37 cellular contexts compared by ENCODE assay signal in the genomic region with DNA sequence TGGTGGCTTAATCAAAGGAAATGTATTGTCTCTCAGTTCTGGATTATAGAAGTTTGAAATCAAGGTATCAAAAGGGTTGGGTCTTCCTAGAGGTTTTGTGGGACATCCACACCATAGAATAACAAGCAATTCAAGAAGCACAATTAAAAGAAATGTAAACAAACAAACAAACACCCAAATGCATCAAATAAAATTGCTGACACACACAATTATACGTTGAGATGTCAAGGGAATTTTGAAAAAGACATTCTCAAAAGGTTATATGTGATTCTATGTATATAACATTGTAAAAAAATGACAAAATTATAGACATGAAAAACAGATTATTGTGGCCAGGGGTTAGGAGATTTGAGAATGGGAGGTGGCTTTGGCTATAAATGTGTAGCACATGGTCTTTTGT.
"Had no signal": no experiment of that assay in that cellular context is flagged by ENCODE, and none has a peak within 500 bp of the region (broad histone marks: within the 10 kb centered on the region; RNA-seq: fewer than 3 reads in every experiment).

No MANE protein-coding gene starts in this region.

- H3K27ac Mint-ChIP-seq: activated B cell treated with CpG ODN at 0.5 μM for 24 hours; activated CD4-positive, alpha-beta memory T cell treated with anti-CD3 and anti-CD28 coated beads, Interleukin-2, amount 10 ng/mL, durations not matched to agents 7 days and 5 days; activated CD4-positive, alpha-beta T cell treated with anti-CD3 and anti-CD28 coated beads, Interleukin-2, amount 10 ng/mL, durations not matched to agents 7 days and 5 days; activated CD8-positive, alpha-beta memory T cell treated with anti-CD3 and anti-CD28 coated beads, Interleukin-2, amount 10 ng/mL, durations not matched to agents 7 days and 5 days; activated CD8-positive, alpha-beta T cell treated with anti-CD3 and anti-CD28 coated beads, Interleukin-2, amount 10 ng/mL, durations not matched to agents 7 days and 5 days; activated naive CD4-positive, alpha-beta T cell treated with anti-CD3 and anti-CD28 coated beads, Interleukin-2, amount 10 ng/mL, durations not matched to agents 7 days and 5 days; activated naive CD4-positive, alpha-beta T cell treated with anti-CD3 and anti-CD28 coated beads, Interleukin-2, amount 50 U/mL, for 24 hours; activated naive CD8-positive, alpha-beta T cell; activated naive CD8-positive, alpha-beta T cell treated with anti-CD3 and anti-CD28 coated beads, Interleukin-2, amount 10 ng/mL, durations not matched to agents 7 days and 5 days; activated naive CD8-positive, alpha-beta T cell treated with anti-CD3 and anti-CD28 coated beads, Interleukin-2, amount 50 U/mL, for 24 hours; activated T-helper 2 cell treated with anti-CD3 and anti-CD28 coated beads, Interferon-gamma antibody, Interleukin-2, Interleukin-4, amounts not matched to agents 10 μg/mL and 5 μg/mL and 100 μg/mL, durations not matched to agents 14 hours and 24 hours and 36 hours; brain; T-helper 1 cell treated with Interleukin-12 subunit alpha and Interleukin-12 subunit beta and Interleukin-4 antibody, amounts not matched to agents 30 μg/mL and 1 μg/mL, for 36 hours; T-helper 2 cell treated with Interferon-gamma antibody and Interleukin-4, amounts not matched to agents 5 μg/mL and 100 μg/mL, for 36 hours had no signal

- H3K9me3 ChIP-seq: ascending aorta had no signal

- H3K27me3 Mint-ChIP-seq: activated B cell treated with CpG ODN at 0.5 μM for 24 hours; activated CD4-positive, alpha-beta memory T cell treated with anti-CD3 and anti-CD28 coated beads, Interleukin-2, amount 10 ng/mL, durations not matched to agents 7 days and 5 days; activated naive CD4-positive, alpha-beta T cell treated with anti-CD3 and anti-CD28 coated beads, Interleukin-2, amount 10 ng/mL, durations not matched to agents 7 days and 5 days; activated naive CD4-positive, alpha-beta T cell treated with anti-CD3 and anti-CD28 coated beads, Interleukin-2, amount 50 U/mL, for 24 hours; activated naive CD8-positive, alpha-beta T cell; activated naive CD8-positive, alpha-beta T cell treated with anti-CD3 and anti-CD28 coated beads, Interleukin-2, amount 10 ng/mL, durations not matched to agents 7 days and 5 days; brain; central memory CD8-positive, alpha-beta T cell had no signal

- H3K4me1 ChIP-seq: ascending aorta had no signal

- H3K4me3 ChIP-seq: ascending aorta, cardiac muscle cell had no signal

- H3K36me3 ChIP-seq: ascending aorta, cardiac muscle cell had no signal

- H3K36me3 Mint-ChIP-seq: activated CD8-positive, alpha-beta memory T cell treated with anti-CD3 and anti-CD28 coated beads, Interleukin-2, amount 10 ng/mL, durations not matched to agents 7 days and 5 days; activated naive CD4-positive, alpha-beta T cell treated with anti-CD3 and anti-CD28 coated beads, Interleukin-2, amount 10 ng/mL, durations not matched to agents 7 days and 5 days; activated naive CD4-positive, alpha-beta T cell treated with anti-CD3 and anti-CD28 coated beads, Interleukin-2, amount 50 U/mL, for 24 hours; activated naive CD8-positive, alpha-beta T cell; activated naive CD8-positive, alpha-beta T cell treated with anti-CD3 and anti-CD28 coated beads, Interleukin-2, amount 10 ng/mL, durations not matched to agents 7 days and 5 days; brain had no signal

- DNase-seq: activated B cell treated with CpG ODN at 0.5 μM for 24 hours; activated CD4-positive, alpha-beta memory T cell treated with anti-CD3 and anti-CD28 coated beads, Interleukin-2, amount 10 ng/mL, durations not matched to agents 7 days and 5 days; activated CD4-positive, alpha-beta T cell treated with anti-CD3 and anti-CD28 coated beads for 48 hours; activated CD4-positive, alpha-beta T cell treated with anti-CD3 and anti-CD28 coated beads, Interleukin-2, amount 10 ng/mL, durations not matched to agents 7 days and 5 days; activated CD4-positive, alpha-beta T cell treated with anti-CD3 and anti-CD28 coated beads, Interleukin-2, amount 50 U/mL, for 48 hours; activated CD4-positive, CD25-positive, alpha-beta regulatory T cell treated with anti-CD3 and anti-CD28 coated beads, Interleukin-2, amount 50 U/mL, for 72 hours; activated CD8-positive, alpha-beta memory T cell treated with anti-CD3 and anti-CD28 coated beads for 24 hours; activated CD8-positive, alpha-beta memory T cell treated with anti-CD3 and anti-CD28 coated beads, Interleukin-2, amount 10 ng/mL, durations not matched to agents 7 days and 5 days; activated CD8-positive, alpha-beta memory T cell treated with anti-CD3 and anti-CD28 coated beads, Interleukin-2, amount 50 U/mL, for 48 hours; activated CD8-positive, alpha-beta T cell treated with anti-CD3 and anti-CD28 coated beads, Interleukin-2, amount 10 ng/mL, durations not matched to agents 7 days and 5 days; activated effector memory CD4-positive, alpha-beta T cell treated with Interleukin-2 at 50 U/mL for 16 hours; activated gamma-delta T cell; activated naive CD4-positive, alpha-beta T cell treated with anti-CD3 and anti-CD28 coated beads, Interleukin-2, amount 10 ng/mL, durations not matched to agents 7 days and 5 days; activated naive CD4-positive, alpha-beta T cell treated with Interleukin-2 at 50 U/mL for 16 hours; activated naive CD8-positive, alpha-beta T cell treated with anti-CD3 and anti-CD28 coated beads, Interleukin-2, amount 10 ng/mL, durations not matched to agents 7 days and 5 days; activated naive CD8-positive, alpha-beta T cell treated with anti-CD3 and anti-CD28 coated beads, Interleukin-2, amount 50 U/mL, for 24 hours; activated T-cell treated with anti-CD3 and anti-CD28 coated beads, Interleukin-2, amount 50 U/mL, for 1 hour; activated T-cell treated with anti-CD3 and anti-CD28 coated beads, Interleukin-2, amount 50 U/mL, for 4 hours; amygdala; anterior cingulate cortex; caudate nucleus; cerebellar nuclear complex; T-helper 1 cell; T-helper 2 cell; T-helper 9 cell had no signal

- FAIRE-seq: bronchial epithelial cell, TTC549 had no signal

- H3K27ac ChIP-seq: ascending aorta, cardiac muscle cell, VCaP had no signal

- ATAC-seq: activated CD8-positive, alpha-beta memory T cell treated with anti-CD3 and anti-CD28 coated beads, Interleukin-2, amount 10 ng/mL, durations not matched to agents 7 days and 5 days; activated CD8-positive, alpha-beta T cell treated with anti-CD3 and anti-CD28 coated beads, Interleukin-2, amount 10 ng/mL, durations not matched to agents 7 days and 5 days; activated naive CD8-positive, alpha-beta T cell treated with anti-CD3 and anti-CD28 coated beads, Interleukin-2, amount 50 U/mL, for 24 hours; activated T-cell treated with anti-CD3 and anti-CD28 coated beads, Interleukin-2, amount 50 U/mL, for 4 hours had no signal

- H3K9me3 Mint-ChIP-seq: activated B cell treated with CpG ODN at 0.5 μM for 24 hours; activated CD4-positive, alpha-beta memory T cell treated with anti-CD3 and anti-CD28 coated beads, Interleukin-2, amount 10 ng/mL, durations not matched to agents 7 days and 5 days; activated CD4-positive, alpha-beta T cell treated with anti-CD3 and anti-CD28 coated beads, Interleukin-2, amount 10 ng/mL, durations not matched to agents 7 days and 5 days; activated naive CD4-positive, alpha-beta T cell treated with anti-CD3 and anti-CD28 coated beads, Interleukin-2, amount 10 ng/mL, durations not matched to agents 7 days and 5 days; activated naive CD4-positive, alpha-beta T cell treated with anti-CD3 and anti-CD28 coated beads, Interleukin-2, amount 50 U/mL, for 24 hours; activated naive CD8-positive, alpha-beta T cell treated with anti-CD3 and anti-CD28 coated beads, Interleukin-2, amount 10 ng/mL, durations not matched to agents 7 days and 5 days; activated naive CD8-positive, alpha-beta T cell treated with anti-CD3 and anti-CD28 coated beads, Interleukin-2, amount 50 U/mL, for 24 hours; activated T-cell treated with anti-CD3 and anti-CD28 coated beads, Interleukin-2, amount 50 U/mL, for 4 hours; activated T-helper 2 cell treated with anti-CD3 and anti-CD28 coated beads, Interferon-gamma antibody, Interleukin-2, Interleukin-4, amounts not matched to agents 10 μg/mL and 5 μg/mL and 100 μg/mL, durations not matched to agents 14 hours and 24 hours and 36 hours; brain; central memory CD8-positive, alpha-beta T cell; T-helper 1 cell treated with Interleukin-12 subunit alpha and Interleukin-12 subunit beta and Interleukin-4 antibody, amounts not matched to agents 30 μg/mL and 1 μg/mL, for 36 hours; T-helper 2 cell treated with Interferon-gamma antibody and Interleukin-4, amounts not matched to agents 5 μg/mL and 100 μg/mL, for 36 hours had no signal

- H3K4me1 Mint-ChIP-seq: activated B cell treated with CpG ODN at 0.5 μM for 24 hours; activated CD4-positive, alpha-beta memory T cell treated with anti-CD3 and anti-CD28 coated beads, Interleukin-2, amount 10 ng/mL, durations not matched to agents 7 days and 5 days; activated CD4-positive, alpha-beta T cell treated with anti-CD3 and anti-CD28 coated beads, Interleukin-2, amount 10 ng/mL, durations not matched to agents 7 days and 5 days; activated CD8-positive, alpha-beta memory T cell treated with anti-CD3 and anti-CD28 coated beads, Interleukin-2, amount 10 ng/mL, durations not matched to agents 7 days and 5 days; activated naive CD4-positive, alpha-beta T cell treated with anti-CD3 and anti-CD28 coated beads, Interleukin-2, amount 10 ng/mL, durations not matched to agents 7 days and 5 days; activated naive CD4-positive, alpha-beta T cell treated with anti-CD3 and anti-CD28 coated beads, Interleukin-2, amount 50 U/mL, for 24 hours; activated naive CD8-positive, alpha-beta T cell treated with anti-CD3 and anti-CD28 coated beads, Interleukin-2, amount 10 ng/mL, durations not matched to agents 7 days and 5 days; activated naive CD8-positive, alpha-beta T cell treated with anti-CD3 and anti-CD28 coated beads, Interleukin-2, amount 50 U/mL, for 24 hours; brain; central memory CD8-positive, alpha-beta T cell had no signal

- H3K4me3 Mint-ChIP-seq: activated B cell treated with CpG ODN at 0.5 μM for 24 hours; activated CD4-positive, alpha-beta memory T cell treated with anti-CD3 and anti-CD28 coated beads, Interleukin-2, amount 10 ng/mL, durations not matched to agents 7 days and 5 days; activated CD4-positive, alpha-beta T cell treated with anti-CD3 and anti-CD28 coated beads, Interleukin-2, amount 10 ng/mL, durations not matched to agents 7 days and 5 days; activated CD8-positive, alpha-beta memory T cell treated with anti-CD3 and anti-CD28 coated beads, Interleukin-2, amount 10 ng/mL, durations not matched to agents 7 days and 5 days; activated CD8-positive, alpha-beta T cell treated with anti-CD3 and anti-CD28 coated beads, Interleukin-2, amount 10 ng/mL, durations not matched to agents 7 days and 5 days; activated naive CD4-positive, alpha-beta T cell treated with anti-CD3 and anti-CD28 coated beads, Interleukin-2, amount 10 ng/mL, durations not matched to agents 7 days and 5 days; activated naive CD4-positive, alpha-beta T cell treated with anti-CD3 and anti-CD28 coated beads, Interleukin-2, amount 50 U/mL, for 24 hours; activated naive CD8-positive, alpha-beta T cell; activated naive CD8-positive, alpha-beta T cell treated with anti-CD3 and anti-CD28 coated beads, Interleukin-2, amount 10 ng/mL, durations not matched to agents 7 days and 5 days; activated naive CD8-positive, alpha-beta T cell treated with anti-CD3 and anti-CD28 coated beads, Interleukin-2, amount 50 U/mL, for 24 hours; activated T-cell treated with anti-CD3 and anti-CD28 coated beads, Interleukin-2, amount 50 U/mL, for 4 hours; brain; central memory CD8-positive, alpha-beta T cell; T-helper 1 cell treated with Interleukin-12 subunit alpha and Interleukin-12 subunit beta and Interleukin-4 antibody, amounts not matched to agents 30 μg/mL and 1 μg/mL, for 36 hours; T-helper 2 cell treated with Interferon-gamma antibody and Interleukin-4, amounts not matched to agents 5 μg/mL and 100 μg/mL, for 36 hours had no signal

- H3K27me3 ChIP-seq: ascending aorta, cardiac muscle cell had no signal
